ENCODE assay signal across 1 cellular context in genomic region chr1:39776400-39776713, GRCh38.
TF ChIP-seq lines count a peak whose summit lies in the region.

No MANE protein-coding gene starts in this region.

TF ChIP-seq in GM12878, 131 proteins besides CTCF, POLR2A, EP300 and RAD21 (continues in another document):
- TF ChIP-seq HDGF (IDR thresholded peaks at IDR 0.05) (no peak), ZNF24 (IDR thresholded peaks at IDR 0.05) (no peak), ASH2L (IDR thresholded peaks at IDR 0.05; ENCODE audit: borderline replicate concordance, low read depth) (no peak), ZNF384 (IDR thresholded peaks at IDR 0.05; ENCODE audit: borderline replicate concordance, low read depth, low read length) (no peak), EZH2 (IDR thresholded peaks at IDR 0.05; ENCODE audit: borderline replicate concordance, control insufficient read depth, low read depth, low read length) (no peak), E2F8 (IDR thresholded peaks at IDR 0.05; ENCODE audit: low read depth, partially characterized antibody) (no peak), CHD4 (IDR thresholded peaks at IDR 0.05) (no peak), ATF7 (IDR thresholded peaks at IDR 0.05; ENCODE audit: low read depth) (no peak), POLR2AphosphoS2 (IDR thresholded peaks at IDR 0.05; ENCODE audit: low read depth, low read length) (no peak), RAD51 (IDR thresholded peaks at IDR 0.05) (no peak), SMC3 (IDR thresholded peaks at IDR 0.05; ENCODE audit: borderline replicate concordance, low read length) (no peak), ELK1 (IDR thresholded peaks at IDR 0.05; ENCODE audit: low read depth, low read length) (no peak), RELB (IDR thresholded peaks at IDR 0.05; ENCODE audit: low read depth) (peak; percentile 32; the same call in 1 of the 2 replicates), IRF5 (IDR thresholded peaks at IDR 0.05; ENCODE audit: borderline replicate concordance) (no peak), PRDM15 (CRISPR knock-in tag; IDR thresholded peaks at IDR 0.05) (no peak), HDAC6 (IDR thresholded peaks at IDR 0.05; ENCODE audit: unreplicated experiment) (no peak), DPF2 (IDR thresholded peaks at IDR 0.05) (peak; percentile 27; the same call in 1 of the 2 replicates), REST (IDR thresholded peaks at IDR 0.05; ENCODE audit: low read depth, low read length) (no peak), TCF3 (IDR thresholded peaks at IDR 0.05; ENCODE audit: borderline replicate concordance, insufficient read depth, low read depth, low read length) (0 out of 2 replicates have a peak, but pooled peaks have one; percentile 76), MLLT1 (IDR thresholded peaks at IDR 0.05) (no peak), ZBTB4 (CRISPR knock-in tag; IDR thresholded peaks at IDR 0.05) (no peak), RBBP5 (conservative IDR thresholded peaks at IDR 0.05) (no peak), CBFB (IDR thresholded peaks at IDR 0.05; ENCODE audit: low read depth) (no peak), SMARCA5 (IDR thresholded peaks at IDR 0.05) (no peak), IRF4 (IDR thresholded peaks at IDR 0.05; ENCODE audit: low read depth, low read length) (no peak), SMAD1 (IDR thresholded peaks at IDR 0.05; ENCODE audit: low read depth, partially characterized antibody) (no peak), CUX1 (IDR thresholded peaks at IDR 0.05; ENCODE audit: insufficient replicate concordance, low read depth, low read length) (no peak), KAT2A (conservative IDR thresholded peaks at IDR 0.05; ENCODE audit: control insufficient read depth, low read depth, low read length) (no peak), FOS (IDR thresholded peaks at IDR 0.05; ENCODE audit: borderline replicate concordance, extremely low read depth, insufficient read length) (no peak)
